In the genomic region with DNA sequence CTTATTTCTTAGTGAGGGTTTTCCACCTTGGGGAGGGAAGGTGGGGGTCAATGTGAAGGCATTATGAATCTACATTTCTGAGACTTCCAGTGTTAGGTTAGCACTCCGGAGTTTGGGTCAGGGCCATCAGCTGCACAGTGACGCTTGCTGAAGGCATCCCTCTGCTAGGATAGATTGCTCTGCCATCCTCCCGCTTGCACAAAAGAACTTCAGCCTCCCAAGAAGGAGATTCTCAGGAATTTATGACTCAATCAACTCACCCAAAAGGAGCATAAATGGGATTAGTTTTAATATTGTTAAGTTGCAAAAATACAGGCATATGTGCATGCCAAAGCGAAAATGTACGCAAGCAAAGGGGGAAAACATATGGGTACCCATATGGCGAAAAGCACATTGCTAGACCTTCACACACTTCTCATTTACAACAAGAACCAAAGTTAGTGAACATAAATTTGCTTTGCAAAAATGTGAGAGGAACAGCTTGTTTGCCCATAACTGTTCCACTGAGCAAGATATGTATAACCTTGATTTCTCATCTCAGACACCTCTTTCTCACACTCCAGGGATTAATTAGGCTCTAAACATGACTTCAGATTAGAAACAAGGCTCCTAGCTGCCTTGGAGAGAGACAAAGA, we compare ENCODE assay signal across 22 cellular contexts.
"Had no signal": no experiment of that assay in that cellular context is flagged by ENCODE, and none has a peak within 500 bp of the region (broad histone marks: within the 10 kb centered on the region; RNA-seq: fewer than 3 reads in every experiment).

No MANE protein-coding gene starts in this region.

- H3K27me3 ChIP-seq: gastrocnemius medialis, ovary had no signal

- H3K4me3 Mint-ChIP-seq: activated CD4-positive, alpha-beta T cell treated with anti-CD3 and anti-CD28 coated beads, Interleukin-2, amount 10 ng/mL, durations not matched to agents 24 days and 14 days; activated CD8-positive, alpha-beta T cell treated with anti-CD3 and anti-CD28 coated beads, Interleukin-2, amount 10 ng/mL, durations not matched to agents 7 days and 5 days; activated naive CD4-positive, alpha-beta T cell treated with anti-CD3 and anti-CD28 coated beads for 36 hours; activated naive CD8-positive, alpha-beta T cell treated with anti-CD3 and anti-CD28 coated beads, Interleukin-2, amount 50 U/mL, for 24 hours; activated T-cell treated with anti-CD3 and anti-CD28 coated beads, Interleukin-2, amount 50 U/mL, for 4 hours; stimulated activated naive CD8-positive, alpha-beta T cell treated with anti-CD3 and anti-CD28 coated beads, Interleukin-15, amount 100 ng/mL, for 72 hours; type B pancreatic cell had no signal

- H3K27ac Mint-ChIP-seq: activated CD4-positive, alpha-beta T cell treated with anti-CD3 and anti-CD28 coated beads, Interleukin-2, amount 10 ng/mL, durations not matched to agents 24 days and 14 days; activated CD8-positive, alpha-beta T cell treated with anti-CD3 and anti-CD28 coated beads, Interleukin-2, amount 10 ng/mL, durations not matched to agents 7 days and 5 days; activated naive CD4-positive, alpha-beta T cell treated with anti-CD3 and anti-CD28 coated beads for 36 hours; activated naive CD8-positive, alpha-beta T cell treated with anti-CD3 and anti-CD28 coated beads, Interleukin-2, amount 50 U/mL, for 24 hours; naive thymus-derived CD8-positive, alpha-beta T cell; stimulated activated naive CD8-positive, alpha-beta T cell treated with anti-CD3 and anti-CD28 coated beads, Interleukin-15, amount 100 ng/mL, for 72 hours; type B pancreatic cell had no signal

- ATAC-seq: activated CD8-positive, alpha-beta T cell treated with anti-CD3 and anti-CD28 coated beads, Interleukin-2, amount 10 ng/mL, durations not matched to agents 7 days and 5 days; activated naive CD8-positive, alpha-beta T cell treated with anti-CD3 and anti-CD28 coated beads, Interleukin-2, amount 50 U/mL, for 24 hours; activated T-cell treated with anti-CD3 and anti-CD28 coated beads, Interleukin-2, amount 50 U/mL, for 4 hours; gastrocnemius medialis; naive thymus-derived CD8-positive, alpha-beta T cell; psoas muscle; right cardiac atrium; stimulated activated naive CD8-positive, alpha-beta T cell treated with anti-CD3 and anti-CD28 coated beads, Interleukin-15, amount 100 ng/mL, for 72 hours had no signal

- H3K27me3 Mint-ChIP-seq: activated CD4-positive, alpha-beta T cell treated with anti-CD3 and anti-CD28 coated beads, Interleukin-2, amount 10 ng/mL, durations not matched to agents 24 days and 14 days; activated naive CD8-positive, alpha-beta T cell treated with anti-CD3 and anti-CD28 coated beads, Interleukin-2, amount 50 U/mL, for 24 hours; stimulated activated naive CD8-positive, alpha-beta T cell treated with anti-CD3 and anti-CD28 coated beads, Interleukin-15, amount 100 ng/mL, for 72 hours had no signal

- DNase-seq: activated CD4-positive, alpha-beta T cell treated with anti-CD3 and anti-CD28 coated beads, Interleukin-2, amount 10 ng/mL, durations not matched to agents 24 days and 14 days; activated CD4-positive, CD25-positive, alpha-beta regulatory T cell; activated CD8-positive, alpha-beta T cell treated with anti-CD3 and anti-CD28 coated beads, Interleukin-2, amount 10 ng/mL, durations not matched to agents 7 days and 5 days; activated naive CD4-positive, alpha-beta T cell treated with anti-CD3 and anti-CD28 coated beads for 36 hours; activated naive CD8-positive, alpha-beta T cell treated with anti-CD3 and anti-CD28 coated beads, Interleukin-2, amount 50 U/mL, for 24 hours; activated T-cell treated with anti-CD3 and anti-CD28 coated beads, Interleukin-2, amount 50 U/mL, for 4 hours; aorta; cerebellar nuclear complex; effector CD4-positive, alpha-beta T cell; gastrocnemius medialis; head of caudate nucleus; mesenchymal stem cell; naive thymus-derived CD8-positive, alpha-beta T cell; ovary; psoas muscle; right cardiac atrium; small intestine; stimulated activated CD4-positive, alpha-beta T cell treated with anti-CD3 and anti-CD28 coated beads, Interleukin-15, amount 100 ng/mL, for 24 hours; stimulated activated CD4-positive, alpha-beta T cell treated with anti-CD3 and anti-CD28 coated beads, Interleukin-2, amount 100 ng/mL, for 48 hours; stimulated activated naive CD8-positive, alpha-beta T cell treated with anti-CD3 and anti-CD28 coated beads, Interleukin-15, amount 100 ng/mL, for 72 hours; T-helper 9 cell had no signal

- H3K4me1 Mint-ChIP-seq: activated CD4-positive, alpha-beta T cell treated with anti-CD3 and anti-CD28 coated beads, Interleukin-2, amount 10 ng/mL, durations not matched to agents 24 days and 14 days; activated naive CD8-positive, alpha-beta T cell treated with anti-CD3 and anti-CD28 coated beads, Interleukin-2, amount 50 U/mL, for 24 hours; naive thymus-derived CD8-positive, alpha-beta T cell; stimulated activated naive CD8-positive, alpha-beta T cell treated with anti-CD3 and anti-CD28 coated beads, Interleukin-15, amount 100 ng/mL, for 72 hours had no signal

- H3K9me3 Mint-ChIP-seq: activated CD4-positive, alpha-beta T cell treated with anti-CD3 and anti-CD28 coated beads, Interleukin-2, amount 10 ng/mL, durations not matched to agents 24 days and 14 days; activated naive CD8-positive, alpha-beta T cell treated with anti-CD3 and anti-CD28 coated beads, Interleukin-2, amount 50 U/mL, for 24 hours; activated T-cell treated with anti-CD3 and anti-CD28 coated beads, Interleukin-2, amount 50 U/mL, for 4 hours; stimulated activated naive CD8-positive, alpha-beta T cell treated with anti-CD3 and anti-CD28 coated beads, Interleukin-15, amount 100 ng/mL, for 72 hours; type B pancreatic cell had no signal

- H3K36me3 Mint-ChIP-seq: naive thymus-derived CD8-positive, alpha-beta T cell; type B pancreatic cell had no signal

- H3K36me3 ChIP-seq: gastrocnemius medialis, ovary had no signal

- H3K4me3 ChIP-seq: gastrocnemius medialis, ovary, psoas muscle had no signal
